ENCODE assay signal across 8 cellular contexts in the genomic region with DNA sequence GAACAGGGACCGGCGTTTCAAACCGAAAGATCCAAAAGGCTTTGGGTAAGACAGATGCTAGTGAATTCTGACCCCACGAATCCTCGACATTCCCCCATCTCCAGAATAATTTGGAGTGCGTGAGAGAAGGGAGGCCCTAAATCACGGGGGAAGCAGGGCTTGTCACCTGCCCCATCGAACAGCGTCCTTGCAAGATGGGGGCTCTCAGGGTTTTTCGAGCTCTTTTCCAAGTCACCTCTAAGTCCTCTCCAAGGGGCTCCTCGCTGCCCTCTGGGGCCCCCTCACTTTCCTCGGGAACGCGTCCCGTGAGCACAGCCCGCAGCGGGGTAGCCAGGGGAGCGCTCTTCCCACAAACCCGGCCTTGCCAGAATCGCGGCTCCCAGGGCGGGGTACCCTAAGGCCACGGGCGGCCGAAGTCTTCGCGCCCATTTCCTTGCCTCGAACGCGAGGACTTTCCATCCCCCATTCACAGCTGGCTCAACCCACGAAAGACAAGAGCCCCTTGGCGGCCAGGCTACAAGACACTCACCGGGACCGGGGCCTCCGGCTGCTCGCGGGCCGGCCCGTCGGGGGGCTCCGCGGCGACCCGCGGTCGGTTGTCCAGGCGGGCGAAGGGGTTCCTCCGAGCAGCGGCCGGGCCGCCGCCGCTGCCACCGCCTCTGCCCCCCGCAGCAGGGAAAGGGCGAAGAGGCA. TPM values are rescaled to one million over a fixed set of nuclear protein-coding genes. Genes with fewer than 3 reads are reported as not detected.
DNase-seq lines count a peak whose midpoint lies in the region; ATAC-seq, FAIRE-seq and TF ChIP-seq lines count a peak whose summit lies in the region.

No MANE protein-coding gene starts in this region.

- H3K79me2 ChIP-seq in OCI-LY1 (ENCODE audit: insufficient read depth, low read length) (peaks cover 23% of the 10 kb centered on the region), keratinocyte (ENCODE audit: control insufficient read depth, insufficient read depth, low read length) (peaks cover 16% of the 10 kb centered on the region)

- H3K4me1 ChIP-seq in OCI-LY1 (ENCODE audit: insufficient read depth, low read length, severe bottlenecking) (peaks cover 22% of the 10 kb centered on the region), keratinocyte (ENCODE audit: control insufficient read depth, extremely low read depth, insufficient read depth, low read length) (peaks cover 5% of the 10 kb centered on the region)

- H3K4me2 ChIP-seq in OCI-LY1 (ENCODE audit: low read length) (peak overlapping the region; percentile 99), keratinocyte (ENCODE audit: control insufficient read depth, extremely low read depth, insufficient read depth, low read depth, low read length) (peak overlapping the region; percentile 90)

- H3K9me2 ChIP-seq in OCI-LY1 (ENCODE audit: low read depth, low read length) = no peaks in the 10 kb centered on the region

- H3F3A ChIP-seq in OCI-LY1 (ENCODE audit: insufficient read depth, low read length) = no peaks in the 10 kb centered on the region

- H3K4me3 ChIP-seq in OCI-LY1 (ENCODE audit: low read depth, low read length, poor library complexity, severe bottlenecking) (peak overlapping the region; percentile 87), cardiac fibroblast (replicated peaks in 1 of 2; ENCODE audit: low read depth in 2 of 2, low read length in 2 of 2) (peak overlapping the region; percentile 69 to 88), keratinocyte (ENCODE audit: control insufficient read depth in 2 of 3, extremely low read depth in 1 of 3, insufficient read depth in 2 of 3, low read depth in 1 of 3, low read length in 3 of 3) (peak overlapping the region; percentile 59 to 90 (median 79))

- no peaks in the 10 kb centered on the region for H3K9me1 ChIP-seq in keratinocyte (ENCODE audit: control insufficient read depth, extremely low read depth, insufficient read depth, low read length)

- ATAC-seq in GM18519 (IDR thresholded peaks at IDR 0.05; ENCODE audit: low FRiP score, unreplicated experiment) = peak; percentile 21
- peak; percentile 21 for ATAC-seq in HG03064 (IDR thresholded peaks at IDR 0.05; ENCODE audit: low read depth, unreplicated experiment)

- H3K27ac ChIP-seq in OCI-LY1 (ENCODE audit: low read depth, low read length, poor library complexity, severe bottlenecking) (peak overlapping the region; percentile 21), keratinocyte (ENCODE audit: control insufficient read depth, insufficient read depth, low read length) (peak overlapping the region; percentile 69)

- H4K20me1 ChIP-seq in OCI-LY1 (ENCODE audit: insufficient read depth, low read length) (no peaks in the 10 kb centered on the region), keratinocyte (ENCODE audit: control insufficient read depth, extremely low read depth, insufficient read depth, low read length) (no peaks in the 10 kb centered on the region)

- FAIRE-seq in keratinocyte (lab: Jason Lieb, UNC) = no peak

- peak overlapping the region; percentile 96 for H3K9ac ChIP-seq in OCI-LY1 (ENCODE audit: low read length)
- H3K9ac ChIP-seq in keratinocyte (ENCODE audit: control insufficient read depth, extremely low read depth, insufficient read depth, low read length) = peak overlapping the region; percentile 88

- 0 out of 2 replicates have a peak overlapping the region, but pooled peaks have one; percentile 15 for H2AFZ ChIP-seq in OCI-LY1 (ENCODE audit: low read length)
- H2AFZ ChIP-seq in keratinocyte (ENCODE audit: control insufficient read depth, low read length) = peak overlapping the region; percentile 81

- TF ChIP-seq CTCF in OCI-LY1 (IDR thresholded peaks at IDR 0.05; ENCODE audit: low read length) = no peak
- no peak for TF ChIP-seq CTCF in cardiac fibroblast (IDR thresholded peaks at IDR 0.05; ENCODE audit: low read depth, low read length)
- no peak for TF ChIP-seq CTCF in keratinocyte (optimal IDR thresholded peaks at IDR 0.05 in 1 of 3, IDR thresholded peaks at IDR 0.05 in 1 of 3, conservative IDR thresholded peaks at IDR 0.05 in 1 of 3; ENCODE audit: extremely low read depth in 1 of 3, insufficient read depth in 2 of 3, low read length in 3 of 3)

- H3K36me3 ChIP-seq in OCI-LY1 (ENCODE audit: insufficient read depth, low read length) (peaks cover 37% of the 10 kb centered on the region), keratinocyte (ENCODE audit: control insufficient read depth in 2 of 2, extremely low read depth in 1 of 2, insufficient read depth in 2 of 2, low read length in 2 of 2) (peaks cover 0 to 5% of the 10 kb centered on the region in 2 experiments)

- dilution Hi-C loops in keratinocyte (cut with MboI; ENCODE audit: extremely low pct_ligation_motif_present, low sequenced_read_pairs) = no loop called here

- H3K9me3 ChIP-seq in OCI-LY1 (ENCODE audit: low read length) (no peaks in the 10 kb centered on the region), keratinocyte (ENCODE audit: control insufficient read depth, low read depth, low read length) (no peaks in the 10 kb centered on the region)

- DNase-seq in CMK (ENCODE audit: low read depth) (peak; percentile 30), cardiac fibroblast (ENCODE audit: low read depth in 2 of 2) (peak; percentile 36 to 41), keratinocyte (ENCODE audit: low read depth, low spot score) (no peak), GOT3 (lab: John Stamatoyannopoulos, UW) (no peak)
- DNase-seq in stimulated activated CD4-positive, alpha-beta T cell treated with anti-CD3 and anti-CD28 coated beads, Interleukin-1b, Interleukin-23, amount 100 ng/mL, for 48 hours = peak; percentile 14

- H3K27me3 ChIP-seq in OCI-LY1 (ENCODE audit: insufficient read depth, low read length) = no peaks in the 10 kb centered on the region
- no peaks in the 10 kb centered on the region for H3K27me3 ChIP-seq in keratinocyte (ENCODE audit: control insufficient read depth, extremely low read depth, insufficient read depth, low read length)

RNA-seq across cellular contexts. Expression of gene DONSON, which starts 0.5 kb away (rescaled TPM):
- polyA plus RNA-seq in keratinocyte = 9.9 to 17.0 TPM (median 12.7 TPM) in 3 replicates
- 3.9 TPM for polyA plus RNA-seq in keratinocyte (2011; ENCODE audit: low read depth)
- polyA plus RNA-seq in keratinocyte (2011; cell fraction: cytosol; rRNA removed) = 6.1 and 10.4 TPM in 2 replicates
- polyA plus RNA-seq in keratinocyte (2011; cell fraction: nucleus; rRNA removed) = 19.5 and 20.7 TPM in 2 replicates
- polyA plus RNA-seq in keratinocyte (2012; ENCODE audit: low replicate concordance) = 10.5 and 12.4 TPM in 2 replicates
- 2.8 to 11.2 TPM (median 4.1 TPM) in 3 replicates for polyA minus RNA-seq in keratinocyte
- 6.9 TPM for polyA minus RNA-seq in keratinocyte (2011; cell fraction: cytosol; rRNA and poly(A)+ RNA removed)
- polyA minus RNA-seq in keratinocyte (2011; cell fraction: nucleus; rRNA and poly(A)+ RNA removed) = 3.5 and 7.4 TPM in 2 replicates

RNA-seq across cellular contexts. Expression of gene SON, which starts 45.1 kb away (rescaled TPM):
- polyA plus RNA-seq in keratinocyte = 67.9 to 104 TPM (median 96.0 TPM) in 3 replicates
- polyA plus RNA-seq in keratinocyte (2011; ENCODE audit: low read depth) = 274 TPM
- polyA plus RNA-seq in keratinocyte (2011; cell fraction: cytosol; rRNA removed) = 15.4 and 24.6 TPM in 2 replicates
- 277 and 391 TPM in 2 replicates for polyA plus RNA-seq in keratinocyte (2011; cell fraction: nucleus; rRNA removed)
- 149 and 192 TPM in 2 replicates for polyA plus RNA-seq in keratinocyte (2012; ENCODE audit: low replicate concordance)
- polyA minus RNA-seq in keratinocyte = 174 to 262 TPM (median 212 TPM) in 3 replicates
- polyA minus RNA-seq in keratinocyte (2011; cell fraction: cytosol; rRNA and poly(A)+ RNA removed) = 32.8 TPM
- 292 and 449 TPM in 2 replicates for polyA minus RNA-seq in keratinocyte (2011; cell fraction: nucleus; rRNA and poly(A)+ RNA removed)

RNA-seq across cellular contexts. Expression of gene GART, which starts 46.0 kb away (rescaled TPM):
- 26.8 to 50.3 TPM (median 31.1 TPM) in 3 replicates for polyA plus RNA-seq in keratinocyte
- 52.1 TPM for polyA plus RNA-seq in keratinocyte (2011; ENCODE audit: low read depth)
- 27.2 and 38.9 TPM in 2 replicates for polyA plus RNA-seq in keratinocyte (2011; cell fraction: cytosol; rRNA removed)
- polyA plus RNA-seq in keratinocyte (2011; cell fraction: nucleus; rRNA removed) = 52.5 and 54.9 TPM in 2 replicates
- polyA plus RNA-seq in keratinocyte (2012; ENCODE audit: low replicate concordance) = 46.1 and 81.1 TPM in 2 replicates
- polyA minus RNA-seq in keratinocyte = 18.9 to 50.7 TPM (median 31.3 TPM) in 3 replicates
- 17.6 TPM for polyA minus RNA-seq in keratinocyte (2011; cell fraction: cytosol; rRNA and poly(A)+ RNA removed)
- 32.1 and 57.4 TPM in 2 replicates for polyA minus RNA-seq in keratinocyte (2011; cell fraction: nucleus; rRNA and poly(A)+ RNA removed)

RNA-seq across cellular contexts. Expression of gene CRYZL1, which starts 53.6 kb away (rescaled TPM):
- 34.5 to 48.9 TPM (median 35.7 TPM) in 3 replicates for polyA plus RNA-seq in keratinocyte
- 34.1 TPM for polyA plus RNA-seq in keratinocyte (2011; ENCODE audit: low read depth)
- 20.9 and 31.8 TPM in 2 replicates for polyA plus RNA-seq in keratinocyte (2011; cell fraction: cytosol; rRNA removed)
- 51.0 and 67.5 TPM in 2 replicates for polyA plus RNA-seq in keratinocyte (2011; cell fraction: nucleus; rRNA removed)
- polyA plus RNA-seq in keratinocyte (2012; ENCODE audit: low replicate concordance) = 19.9 and 22.7 TPM in 2 replicates
- polyA minus RNA-seq in keratinocyte = 10.2 to 33.5 TPM (median 23.7 TPM) in 3 replicates
- 9.4 TPM for polyA minus RNA-seq in keratinocyte (2011; cell fraction: cytosol; rRNA and poly(A)+ RNA removed)
- polyA minus RNA-seq in keratinocyte (2011; cell fraction: nucleus; rRNA and poly(A)+ RNA removed) = 23.1 and 33.2 TPM in 2 replicates

RNA-seq across cellular contexts. Expression of gene ITSN1, which starts 54.4 kb away (rescaled TPM):
- polyA plus RNA-seq in keratinocyte = 31.1 to 60.0 TPM (median 34.3 TPM) in 3 replicates
- 33.0 TPM for polyA plus RNA-seq in keratinocyte (2011; ENCODE audit: low read depth)
- 28.0 and 30.8 TPM in 2 replicates for polyA plus RNA-seq in keratinocyte (2011; cell fraction: cytosol; rRNA removed)
- 63.6 and 72.5 TPM in 2 replicates for polyA plus RNA-seq in keratinocyte (2011; cell fraction: nucleus; rRNA removed)
- polyA plus RNA-seq in keratinocyte (2012; ENCODE audit: low replicate concordance) = 12.9 and 34.1 TPM in 2 replicates
- polyA minus RNA-seq in keratinocyte = 29.6 to 60.4 TPM (median 43.4 TPM) in 3 replicates
- 24.4 TPM for polyA minus RNA-seq in keratinocyte (2011; cell fraction: cytosol; rRNA and poly(A)+ RNA removed)
- 30.0 and 64.6 TPM in 2 replicates for polyA minus RNA-seq in keratinocyte (2011; cell fraction: nucleus; rRNA and poly(A)+ RNA removed)

Comparison
In these comparisons a context has a peak if more than half of its experiments do, and no peak if none do; other contexts are left out.
1. DNase-seq: peak in CMK (single experiment), cardiac fibroblast (2 of 2) and stimulated activated CD4-positive, alpha-beta T cell treated with anti-CD3 and anti-CD28 coated beads, Interleukin-1b, Interleukin-23, amount 100 ng/mL, for 48 hours (single experiment); none in keratinocyte (single experiment) and GOT3 (single experiment).
2. Peak in every context shown above with its lines, with median percentiles within 50 percentile points of each other: H3K4me3 ChIP-seq.